16 cellular contexts compared by ENCODE assay signal in genomic region chr17:78727476-78728229, GRCh38. TPM values are rescaled to one million over a fixed set of nuclear protein-coding genes. Genes with fewer than 3 reads are reported as not detected.
DNase-seq lines count a peak whose midpoint lies in the region; ATAC-seq and TF ChIP-seq lines count a peak whose summit lies in the region.
"Had no signal": no experiment of that assay in that cellular context is flagged by ENCODE, and none has a peak within 500 bp of the region (broad histone marks: within the 10 kb centered on the region; RNA-seq: fewer than 3 reads in every experiment).

No MANE protein-coding gene starts in this region.

- H3K9me3 ChIP-seq in HEK293 (ENCODE audit: control insufficient read depth, insufficient read depth, low read depth, low read length): no peaks in the 10 kb centered on the region
- H3K9me3 ChIP-seq: upper lobe of right lung had no signal

- ATAC-seq in activated T-cell treated with anti-CD3 and anti-CD28 coated beads, Interleukin-2, amount 50 U/mL, for 72 hours (replicated peaks in 1 of 2): no peak
- no peak for ATAC-seq in activated T-helper 17 cell treated with anti-CD3 and anti-CD28 coated beads, Interleukin-2, amount 50 U/mL, for 72 hours (replicated peaks)
- ATAC-seq in stimulated activated memory B cell treated with anti-CD40 and anti-IgM and Interleukin-4, amounts not matched to agents 10 μg/mL and 1 μg/mL and 100 μg/mL, for 72 hours: no peak
- ATAC-seq: upper lobe of right lung had no signal

- POLR2A ChIA-PET in HEK293 (lab: Yijun Ruan, JAX): no interaction called here

- peak overlapping the region; percentile 88 for H3K27ac Mint-ChIP-seq in activated T-cell treated with anti-CD3 and anti-CD28 coated beads, Interleukin-2, amount 50 U/mL, for 72 hours
- peak overlapping the region; percentile 93 for H3K27ac Mint-ChIP-seq in activated T-helper 17 cell treated with anti-CD3 and anti-CD28 coated beads, Interleukin-2, amount 50 U/mL, for 72 hours
- peak overlapping the region; percentile 95 for H3K27ac Mint-ChIP-seq in stimulated activated memory B cell treated with anti-CD40 and anti-IgM and Interleukin-4, amounts not matched to agents 10 μg/mL and 1 μg/mL and 100 μg/mL, for 72 hours
- H3K27ac Mint-ChIP-seq: mesothelial cell of epicardium had no signal

- H3K4me1 Mint-ChIP-seq in activated T-cell treated with anti-CD3 and anti-CD28 coated beads, Interleukin-2, amount 50 U/mL, for 72 hours (ENCODE audit: low read depth): peaks cover 97% of the 10 kb centered on the region
- peaks cover 82% of the 10 kb centered on the region for H3K4me1 Mint-ChIP-seq in activated T-helper 17 cell treated with anti-CD3 and anti-CD28 coated beads, Interleukin-2, amount 50 U/mL, for 72 hours
- H3K4me1 Mint-ChIP-seq in stimulated activated memory B cell treated with anti-CD40 and anti-IgM and Interleukin-4, amounts not matched to agents 10 μg/mL and 1 μg/mL and 100 μg/mL, for 72 hours: peaks cover 96% of the 10 kb centered on the region

- H3K27me3 Mint-ChIP-seq in activated T-cell treated with anti-CD3 and anti-CD28 coated beads, Interleukin-2, amount 50 U/mL, for 72 hours (ENCODE audit: low read depth): no peaks in the 10 kb centered on the region
- H3K27me3 Mint-ChIP-seq in activated T-helper 17 cell treated with anti-CD3 and anti-CD28 coated beads, Interleukin-2, amount 50 U/mL, for 72 hours: no peaks in the 10 kb centered on the region
- H3K27me3 Mint-ChIP-seq in stimulated activated memory B cell treated with anti-CD40 and anti-IgM and Interleukin-4, amounts not matched to agents 10 μg/mL and 1 μg/mL and 100 μg/mL, for 72 hours: no peaks in the 10 kb centered on the region

- intact Hi-C loops in posterior vena cava (cut with DNase I): no loop called here

- peak; percentile 45; the same call in 1 of the 2 replicates for TF ChIP-seq CTCF in HEK293 (tag by site-specific recombination; IDR thresholded peaks at IDR 0.05)

- CTCF ChIA-PET in HEK293 (lab: Yijun Ruan, JAX): interaction anchor here (1.1 to 1.4 kb wide), 2 partner anchors 12 to 19 kb away, joined by 3 to 4 read pairs; no protein-coding TSS in a partner anchor

- peaks cover 0 to 2% of the 10 kb centered on the region in 2 donors for H3K36me3 Mint-ChIP-seq in activated T-cell treated with anti-CD3 and anti-CD28 coated beads, Interleukin-2, amount 50 U/mL, for 72 hours (ENCODE audit: insufficient read depth in 2 of 2)
- H3K36me3 Mint-ChIP-seq in activated T-helper 17 cell treated with anti-CD3 and anti-CD28 coated beads, Interleukin-2, amount 50 U/mL, for 72 hours (ENCODE audit: low read depth): peaks cover 66% of the 10 kb centered on the region
- peaks cover 74% of the 10 kb centered on the region for H3K36me3 Mint-ChIP-seq in stimulated activated memory B cell treated with anti-CD40 and anti-IgM and Interleukin-4, amounts not matched to agents 10 μg/mL and 1 μg/mL and 100 μg/mL, for 72 hours
- H3K36me3 Mint-ChIP-seq: mesothelial cell of epicardium had no signal

- DNase-seq in activated T-cell treated with anti-CD3 and anti-CD28 coated beads, Interleukin-2, amount 50 U/mL, for 72 hours: no peak
- DNase-seq in activated T-cell treated with anti-CD3 and anti-CD28 coated beads for 4 hours: no peak
- no peak for DNase-seq in islet precursor cell
- DNase-seq in occipital lobe (lab: John Stamatoyannopoulos, UW): no peak
- DNase-seq in posterior vena cava (ENCODE audit: low spot score): no peak
- DNase-seq: KBM-7; NCI-H1417; NCI-H2227 treated with DMSO at 0.1 percent for 48 hours; nucleus accumbens; SHP77 treated with DMSO at 0.1 percent for 48 hours; stimulated activated CD4-positive, alpha-beta T cell treated with anti-CD3 and anti-CD28 coated beads, Interleukin-4, amount 100 ng/mL, for 24 hours; upper lobe of right lung had no signal

- H3K36me3 ChIP-seq in HEK293 (ENCODE audit: control insufficient read depth in 2 of 2, insufficient read depth in 1 of 2, low read length in 2 of 2): no peaks in the 10 kb centered on the region
- H3K36me3 ChIP-seq: upper lobe of right lung had no signal

- peak overlapping the region; percentile 70 to 77 for H3K4me3 Mint-ChIP-seq in activated T-cell treated with anti-CD3 and anti-CD28 coated beads, Interleukin-2, amount 50 U/mL, for 72 hours
- peak overlapping the region; percentile 79 for H3K4me3 Mint-ChIP-seq in activated T-helper 17 cell treated with anti-CD3 and anti-CD28 coated beads, Interleukin-2, amount 50 U/mL, for 72 hours
- peak overlapping the region; percentile 61 for H3K4me3 Mint-ChIP-seq in stimulated activated memory B cell treated with anti-CD40 and anti-IgM and Interleukin-4, amounts not matched to agents 10 μg/mL and 1 μg/mL and 100 μg/mL, for 72 hours
- H3K4me3 Mint-ChIP-seq: mesothelial cell of epicardium had no signal

- H3K4me1 ChIP-seq in HEK293 (ENCODE audit: control insufficient read depth, insufficient read depth, low read length): peaks cover 22% of the 10 kb centered on the region

- H3K27ac ChIP-seq in HEK293 (ENCODE audit: extremely low read depth, low read depth, low read length): no peak overlapping the region
- H3K27ac ChIP-seq: upper lobe of right lung had no signal

- no peak overlapping the region for H3K4me3 ChIP-seq in HEK293 (ENCODE audit: low read depth, low read length)
- H3K4me3 ChIP-seq: upper lobe of right lung had no signal

- H3K9me3 Mint-ChIP-seq in activated T-cell treated with anti-CD3 and anti-CD28 coated beads, Interleukin-2, amount 50 U/mL, for 72 hours: no peaks in the 10 kb centered on the region
- H3K9me3 Mint-ChIP-seq in activated T-helper 17 cell treated with anti-CD3 and anti-CD28 coated beads, Interleukin-2, amount 50 U/mL, for 72 hours: no peaks in the 10 kb centered on the region
- H3K9me3 Mint-ChIP-seq in stimulated activated memory B cell treated with anti-CD40 and anti-IgM and Interleukin-4, amounts not matched to agents 10 μg/mL and 1 μg/mL and 100 μg/mL, for 72 hours: no peaks in the 10 kb centered on the region
- H3K9me3 Mint-ChIP-seq: mesothelial cell of epicardium had no signal

TF ChIP-seq in HEK293, 187 proteins besides CTCF, POLR2A, EP300 and RAD21:
- TF ChIP-seq PRDM4 (tag by site-specific recombination; IDR thresholded peaks at IDR 0.05): no peak

RNA-seq across cellular contexts. Expression of gene CYTH1, which starts 54.4 kb away (rescaled TPM):
- total RNA-seq in activated T-cell treated with anti-CD3 and anti-CD28 coated beads, Interleukin-2, amount 50 U/mL, for 72 hours: 100 to 1,000 TPM; 163 to 204 TPM
- total RNA-seq in activated T-helper 17 cell treated with anti-CD3 and anti-CD28 coated beads, Interleukin-2, amount 50 U/mL, for 72 hours: 100 to 1,000 TPM; 173 to 195 TPM
- 82.2 TPM for total RNA-seq in occipital lobe
- 10 to 100 TPM; 27.0 to 42.9 TPM for total RNA-seq in posterior vena cava
